In the genomic region with DNA sequence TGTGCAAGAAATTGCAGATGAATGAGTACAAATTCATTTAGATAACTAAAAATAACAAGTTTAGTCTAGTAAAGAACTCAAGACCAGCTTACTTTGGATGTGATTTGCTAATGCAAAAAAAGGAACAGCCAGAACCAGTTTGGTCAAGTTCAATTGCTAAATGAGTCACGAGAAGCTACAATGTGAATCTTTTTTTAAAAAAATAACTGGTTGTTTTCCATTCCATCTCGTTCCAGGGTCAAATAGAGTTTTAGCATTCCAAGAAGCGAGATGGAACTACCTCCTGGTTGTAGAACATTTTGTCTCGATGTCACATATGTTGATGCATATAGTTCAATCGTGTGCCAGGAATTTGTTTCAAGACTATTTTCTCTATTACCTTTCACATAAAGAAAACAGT, we compare ENCODE assay signal across 16 cellular contexts.
DNase-seq lines count a peak whose midpoint lies in the region; ATAC-seq and TF ChIP-seq lines count a peak whose summit lies in the region.
"Had no signal": no experiment of that assay in that cellular context is flagged by ENCODE, and none has a peak within 500 bp of the region (broad histone marks: within the 10 kb centered on the region; RNA-seq: fewer than 3 reads in every experiment).

No MANE protein-coding gene starts in this region.

- in situ Hi-C loops in astrocyte of the cerebellum (cut with HindIII; ENCODE audit: low sequenced_read_pairs), result no loop called here

- no peaks in the 10 kb centered on the region for H3K9me3 ChIP-seq in skeletal muscle satellite cell (replicated peaks; ENCODE audit: low read length)

- POLR2A ChIA-PET in HEK293T (lab: Yijun Ruan, JAX), result no interaction called here

- peak overlapping the region; percentile 77 for H3K9ac ChIP-seq in skeletal muscle satellite cell (ENCODE audit: low read depth, low read length)
- H3K9ac ChIP-seq: BLaER1 had no signal

- H3K36me3 ChIP-seq in skeletal muscle satellite cell (ENCODE audit: insufficient read depth, low read length), result no peaks in the 10 kb centered on the region
- H3K36me3 ChIP-seq: BLaER1 had no signal

- DNase-seq in HCEC 1CT (peak; percentile 24), astrocyte of the cerebellum (ENCODE audit: low read depth) (peak; percentile 24), fibroblast of pulmonary artery (ENCODE audit: low read depth) (peak; percentile 87), HEK293T (ENCODE audit: extremely low spot score) (no peak)
- DNase-seq: activated CD4-positive, alpha-beta T cell treated with anti-CD3 and anti-CD28 coated beads for 48 hours; cortex of kidney; DMS79; Kasumi-1; NCI-H187 treated with DMSO at 0.1 percent for 48 hours; NCI-H524 treated with DMSO at 0.1 percent for 48 hours; occipital lobe had no signal

- peak overlapping the region; percentile 48 for H3K4me2 ChIP-seq in skeletal muscle satellite cell (ENCODE audit: low read length)
- H3K4me2 ChIP-seq: BLaER1 had no signal

- CTCF ChIA-PET in HEK293T (lab: Yijun Ruan, JAX), result no interaction called here

- ATAC-seq in GM18868 (IDR thresholded peaks at IDR 0.05; ENCODE audit: unreplicated experiment), result no peak
- no peak for ATAC-seq in HG02970 (IDR thresholded peaks at IDR 0.05; ENCODE audit: low FRiP score, unreplicated experiment)
- ATAC-seq in HG03139 (IDR thresholded peaks at IDR 0.05; ENCODE audit: unreplicated experiment), result no peak

- no peak for TF ChIP-seq CTCF in astrocyte of the cerebellum (IDR thresholded peaks at IDR 0.05; ENCODE audit: low read depth, low read length, missing control alignments)
- no peak for TF ChIP-seq CTCF in fibroblast of pulmonary artery (IDR thresholded peaks at IDR 0.05; ENCODE audit: low read length, missing control alignments)

- H3K4me3 ChIP-seq in astrocyte of the cerebellum (ENCODE audit: low read depth, low read length) (no peak overlapping the region), fibroblast of pulmonary artery (replicated peaks; ENCODE audit: low read depth, low read length) (no peak overlapping the region), skeletal muscle satellite cell (ENCODE audit: low read length) (no peak overlapping the region)
- H3K4me3 ChIP-seq: BLaER1 had no signal

- no peaks in the 10 kb centered on the region for H3K27me3 ChIP-seq in skeletal muscle satellite cell (ENCODE audit: control insufficient read depth, insufficient read depth, low read length)
- H3K27me3 ChIP-seq: BLaER1 had no signal

- H3K4me1 ChIP-seq in skeletal muscle satellite cell (ENCODE audit: control insufficient read depth, insufficient read depth, low read length), result peaks cover 57% of the 10 kb centered on the region
- H3K4me1 ChIP-seq: BLaER1 had no signal

TF ChIP-seq in HEK293T, 16 proteins besides CTCF, POLR2A, EP300 and RAD21:
- TF ChIP-seq NFRKB (IDR thresholded peaks at IDR 0.05), result no peak
- TF ChIP-seq, protein P1, sequence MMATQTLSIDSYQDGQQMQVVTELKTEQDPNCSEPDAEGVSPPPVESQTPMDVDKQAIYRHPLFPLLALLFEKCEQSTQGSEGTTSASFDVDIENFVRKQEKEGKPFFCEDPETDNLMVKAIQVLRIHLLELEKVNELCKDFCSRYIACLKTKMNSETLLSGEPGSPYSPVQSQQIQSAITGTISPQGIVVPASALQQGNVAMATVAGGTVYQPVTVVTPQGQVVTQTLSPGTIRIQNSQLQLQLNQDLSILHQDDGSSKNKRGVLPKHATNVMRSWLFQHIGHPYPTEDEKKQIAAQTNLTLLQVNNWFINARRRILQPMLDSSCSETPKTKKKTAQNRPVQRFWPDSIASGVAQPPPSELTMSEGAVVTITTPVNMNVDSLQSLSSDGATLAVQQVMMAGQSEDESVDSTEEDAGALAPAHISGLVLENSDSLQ (IDR thresholded peaks at IDR 0.05), result no peak
- no peak for TF ChIP-seq CTBP1 (IDR thresholded peaks at IDR 0.05; ENCODE audit: borderline replicate concordance)
- TF ChIP-seq HDGF (IDR thresholded peaks at IDR 0.05; ENCODE audit: borderline replicate concordance), result no peak
- no peak for TF ChIP-seq LEF1 (IDR thresholded peaks at IDR 0.05; ENCODE audit: borderline replicate concordance)
- TF ChIP-seq ZNF384 (IDR thresholded peaks at IDR 0.05), result no peak
- no peak for TF ChIP-seq FOXA1 (IDR thresholded peaks at IDR 0.05)
